In the genomic region with DNA sequence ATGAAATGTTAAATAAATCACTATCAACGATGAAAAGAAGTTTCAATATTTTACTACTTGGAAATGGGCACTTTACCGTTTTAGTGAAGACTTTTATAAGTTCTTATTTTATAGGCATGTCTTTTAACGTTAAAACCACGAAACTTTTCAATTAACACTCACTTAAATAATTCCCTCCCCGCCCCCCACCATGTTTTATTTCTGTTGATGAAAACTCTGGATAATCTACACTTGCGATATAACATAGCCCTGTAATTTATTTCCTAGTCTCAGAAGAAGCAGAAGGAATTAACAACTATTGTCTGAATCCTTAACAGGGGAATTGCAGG, we compare ENCODE assay signal across 1 cellular context.
TF ChIP-seq lines count a peak whose summit lies in the region.

No MANE protein-coding gene starts in this region.

TF ChIP-seq in HEK293, 187 proteins besides CTCF, POLR2A, EP300 and RAD21 (continued from another document):
- TF ChIP-seq, protein P1, sequence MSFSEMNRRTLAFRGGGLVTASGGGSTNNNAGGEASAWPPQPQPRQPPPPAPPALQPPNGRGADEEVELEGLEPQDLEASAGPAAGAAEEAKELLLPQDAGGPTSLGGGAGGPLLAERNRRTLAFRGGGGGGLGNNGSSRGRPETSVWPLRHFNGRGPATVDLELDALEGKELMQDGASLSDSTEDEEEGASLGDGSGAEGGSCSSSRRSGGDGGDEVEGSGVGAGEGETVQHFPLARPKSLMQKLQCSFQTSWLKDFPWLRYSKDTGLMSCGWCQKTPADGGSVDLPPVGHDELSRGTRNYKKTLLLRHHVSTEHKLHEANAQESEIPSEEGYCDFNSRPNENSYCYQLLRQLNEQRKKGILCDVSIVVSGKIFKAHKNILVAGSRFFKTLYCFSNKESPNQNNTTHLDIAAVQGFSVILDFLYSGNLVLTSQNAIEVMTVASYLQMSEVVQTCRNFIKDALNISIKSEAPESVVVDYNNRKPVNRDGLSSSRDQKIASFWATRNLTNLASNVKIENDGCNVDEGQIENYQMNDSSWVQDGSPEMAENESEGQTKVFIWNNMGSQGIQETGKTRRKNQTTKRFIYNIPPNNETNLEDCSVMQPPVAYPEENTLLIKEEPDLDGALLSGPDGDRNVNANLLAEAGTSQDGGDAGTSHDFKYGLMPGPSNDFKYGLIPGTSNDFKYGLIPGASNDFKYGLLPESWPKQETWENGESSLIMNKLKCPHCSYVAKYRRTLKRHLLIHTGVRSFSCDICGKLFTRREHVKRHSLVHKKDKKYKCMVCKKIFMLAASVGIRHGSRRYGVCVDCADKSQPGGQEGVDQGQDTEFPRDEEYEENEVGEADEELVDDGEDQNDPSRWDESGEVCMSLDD (tag by site-specific recombination; IDR thresholded peaks at IDR 0.05), result no peak
- TF ChIP-seq ZNF112 (tag by site-specific recombination; IDR thresholded peaks at IDR 0.05) (no peak), ZNF629 (tag by site-specific recombination; IDR thresholded peaks at IDR 0.05) (no peak)
